In genomic region chr2:64825831-64826496, GRCh38 we compare ENCODE assay signal across 13 cellular contexts.
"Had no signal": no experiment of that assay in that cellular context is flagged by ENCODE, and none has a peak within 500 bp of the region (broad histone marks: within the 10 kb centered on the region; RNA-seq: fewer than 3 reads in every experiment).

No MANE protein-coding gene starts in this region.

- DNase-seq: activated CD4-positive, alpha-beta memory T cell treated with anti-CD3 and anti-CD28 coated beads, Interleukin-2, amount 10 ng/mL, durations not matched to agents 7 days and 5 days; activated CD4-positive, alpha-beta T cell treated with anti-CD3 and anti-CD28 coated beads for 4 hours; activated effector memory CD4-positive, alpha-beta T cell treated with Interleukin-2 at 50 U/mL for 16 hours; activated naive CD4-positive, alpha-beta T cell treated with anti-CD3 and anti-CD28 coated beads, Interleukin-2, amount 50 U/mL, for 16 hours; activated T-cell treated with anti-CD3 and anti-CD28 coated beads, Interleukin-2, amount 50 U/mL, for 24 hours; endodermal cell; kidney glomerular epithelial cell; occipital lobe; stimulated activated CD4-positive, alpha-beta T cell treated with anti-CD3 and anti-CD28 coated beads, Interleukin-15, amount 100 ng/mL, for 24 hours; stimulated activated CD4-positive, alpha-beta T cell treated with anti-CD3 and anti-CD28 coated beads, Interleukin-4, amount 100 ng/mL, for 1 hour; stimulated activated naive CD8-positive, alpha-beta T cell treated with anti-CD3 and anti-CD28 coated beads, Interleukin-15, Interleukin-2, amounts not matched to agents 100 U/mL and 50 U/mL, for 24 hours had no signal

- H3K27ac ChIP-seq: right atrium auricular region, skin epidermis had no signal

- ATAC-seq: stimulated activated naive CD8-positive, alpha-beta T cell treated with anti-CD3 and anti-CD28 coated beads, Interleukin-15, Interleukin-2, amounts not matched to agents 100 U/mL and 50 U/mL, for 24 hours had no signal

- H3K27me3 ChIP-seq: right atrium auricular region had no signal

- H3K4me3 ChIP-seq: right atrium auricular region, skin epidermis had no signal

- H3K9me3 ChIP-seq: right atrium auricular region had no signal

- H3K36me3 ChIP-seq: right atrium auricular region had no signal
